20 cellular contexts compared by ENCODE assay signal in genomic region chr4:128363966-128364365, GRCh38.
DNase-seq lines count a peak whose midpoint lies in the region; ATAC-seq and TF ChIP-seq lines count a peak whose summit lies in the region.
"Had no signal": no experiment of that assay in that cellular context is flagged by ENCODE, and none has a peak within 500 bp of the region (broad histone marks: within the 10 kb centered on the region; RNA-seq: fewer than 3 reads in every experiment).

No MANE protein-coding gene starts in this region.

- H3K36me3 ChIP-seq in IMR-90 (ENCODE audit: control insufficient read depth, insufficient read depth, low read length) = no peaks in the 10 kb centered on the region
- H3K36me3 ChIP-seq in heart left ventricle = no peaks in the 10 kb centered on the region

- H2AK9ac ChIP-seq in IMR-90 (replicated peaks; ENCODE audit: low read depth, low read length, poor library complexity) = no peak overlapping the region

- peak overlapping the region; percentile 76 for H2BK120ac ChIP-seq in IMR-90 (ENCODE audit: low read depth, low read length)

- peak overlapping the region; percentile 1 for H2BK5ac ChIP-seq in IMR-90 (ENCODE audit: low read depth, low read length, poor library complexity, severe bottlenecking)

- H3K18ac ChIP-seq in IMR-90 (ENCODE audit: low read depth, low read length) = peak overlapping the region; percentile 60; the same call in 1 of the 2 replicates

- peaks cover 14% of the 10 kb centered on the region for H3K4me1 ChIP-seq in IMR-90 (ENCODE audit: control insufficient read depth, insufficient read depth, low read length)
- peaks cover 0 to 5% (median 0%) of the 10 kb centered on the region in 12 donors for H3K4me1 ChIP-seq in heart left ventricle

- H3K14ac ChIP-seq in IMR-90 (replicated peaks; ENCODE audit: low read depth, low read length) = no peak overlapping the region

- ATAC-seq in IMR-90 (ENCODE audit: low read depth) (no peak), GM21737 (IDR thresholded peaks at IDR 0.05; ENCODE audit: unreplicated experiment) (no peak), heart left ventricle (no peak)
- ATAC-seq: A549 had no signal

- no peak overlapping the region for H3K4me3 ChIP-seq in IMR-90 (ENCODE audit: insufficient read depth, low read depth, low read length)
- H3K4me3 ChIP-seq in heart left ventricle = no peak overlapping the region
- H3K4me3 ChIP-seq: A549, GM23248 had no signal

- H2BK20ac ChIP-seq in IMR-90 (ENCODE audit: low read depth, low read length) = peak overlapping the region; percentile 80; the same call in 1 of the 2 replicates

- BruUV-seq in IMR-90 (replicated peaks; lab: Mats Ljungman, UMichigan) = no TSS peak

- H3K4ac ChIP-seq in IMR-90 (ENCODE audit: low read depth, low read length) = peak overlapping the region; percentile 31; the same call in 1 of the 2 replicates

- WGBS in IMR-90 (ENCODE audit: extremely low coverage in 2 of 2, insufficient read length in 1 of 2), 2 experiments = 98% methylated on average over 6 of the region's 6 CpGs; no CpG with 5 or more reads in 1 of the 2 experiments
- WGBS in heart left ventricle, 4 donors = 94 to 98% (median 95%) methylated on average over 6 of the region's 6 CpGs

- H3K27me3 ChIP-seq in IMR-90 (ENCODE audit: control insufficient read depth, insufficient read depth, low read length) (no peaks in the 10 kb centered on the region), heart left ventricle (no peaks in the 10 kb centered on the region)

- in situ Hi-C loops in IMR-90 (cut with MboI; ENCODE audit: low sequenced_read_pairs) = no loop called here

- H3K9me1 ChIP-seq in IMR-90 (ENCODE audit: insufficient read depth, low read length) = peaks cover 3% of the 10 kb centered on the region; the same call in 1 of the 2 replicates

- H3K23ac ChIP-seq in IMR-90 (ENCODE audit: low read depth, low read length) = no peak overlapping the region

- H3K56ac ChIP-seq in IMR-90 (ENCODE audit: extremely low read depth, insufficient read depth, low read length) = no peak overlapping the region

- peak overlapping the region; percentile 46; the same call in 1 of the 2 replicates for H4K5ac ChIP-seq in IMR-90 (ENCODE audit: low read depth, low read length)

- peak overlapping the region; percentile 70; the same call in 1 of the 2 replicates for H4K91ac ChIP-seq in IMR-90 (ENCODE audit: insufficient read depth, low read depth, low read length)

- no peaks in the 10 kb centered on the region for H3K79me1 ChIP-seq in IMR-90 (ENCODE audit: low read depth in 1 of 2, low read length in 2 of 2)

- H2BK15ac ChIP-seq in IMR-90 (ENCODE audit: low read depth, low read length) = peak overlapping the region; percentile 61; the same call in 2 of the 3 replicates

- no peak for TF ChIP-seq RAD21 in IMR-90 (IDR thresholded peaks at IDR 0.05; ENCODE audit: low read length)

- no peak overlapping the region for H2AFZ ChIP-seq in IMR-90 (replicated peaks; ENCODE audit: low read length, poor library complexity)
- H2AFZ ChIP-seq: GM23248 had no signal

- TF ChIP-seq POLR2A in IMR-90 (IDR thresholded peaks at IDR 0.05; ENCODE audit: low read depth, low read length) = no peak
- TF ChIP-seq POLR2A in heart left ventricle (IDR thresholded peaks at IDR 0.05) = no peak

- CTCF ChIA-PET in IMR-90 (lab: Yijun Ruan, JAX) = no interaction called here

- 0 out of 4 replicates have a peak overlapping the region, but pooled peaks of 1 of the 2 experiments have one; percentile 6 for H4K8ac ChIP-seq in IMR-90 (ENCODE audit: low read depth in 2 of 2, low read length in 2 of 2)

- POLR2A ChIA-PET in IMR-90 (lab: Charles Lee; ENCODE audit: unreplicated experiment) = no interaction called here

- H3K27ac ChIP-seq in IMR-90 (ENCODE audit: insufficient read depth, low read length) = no peak overlapping the region
- no peak overlapping the region for H3K27ac ChIP-seq in heart left ventricle
- H3K27ac ChIP-seq: GM23248 had no signal

- dilution Hi-C loops in IMR-90 (cut with HindIII; ENCODE audit: low sequenced_read_pairs, unreplicated experiment) = no loop called here

- 0 out of 2 replicates have a peak overlapping the region, but pooled peaks have one; percentile 64 for H2AK5ac ChIP-seq in IMR-90 (ENCODE audit: low read depth, low read length)

- H3K4me2 ChIP-seq in IMR-90 (ENCODE audit: low read depth, low read length) = no peak overlapping the region
- H3K4me2 ChIP-seq: A549 had no signal

- H3K9ac ChIP-seq in IMR-90 (ENCODE audit: low read depth, low read length) = no peak overlapping the region
- H3K9ac ChIP-seq: GM23248 had no signal

- intact Hi-C loops in IMR-90 (cut with micrococcal nuclease) (no loop called here), heart left ventricle (cut with DNase I) (no loop called here)

- DNase-seq in IMR-90 (no peak), glomerular visceral epithelial cell (ENCODE audit: extremely low spot score) (peak; percentile 27), renal cortical epithelial cell (ENCODE audit: low read depth) (peak; percentile 74), HuH-7 (ENCODE audit: low spot score) (no peak), cerebellar nuclear complex (lab: John Stamatoyannopoulos, UW) (no peak), heart left ventricle (no peak)
- DNase-seq: 8988T; ACHN; AML-193; C1 segment of cervical spinal cord; Calu3; CD4-positive, alpha-beta memory T cell; COR-L47; DMS79 treated with DMSO at 0.1 percent for 48 hours; GF-D8; GM23248; H7; HCEC 1CT had no signal

- H4K20me1 ChIP-seq in IMR-90 (ENCODE audit: insufficient read depth, low read length) = no peaks in the 10 kb centered on the region

- TF ChIP-seq CTCF in IMR-90 (conservative IDR thresholded peaks at IDR 0.05; ENCODE audit: low read depth, low read length) (no peak), heart left ventricle (IDR thresholded peaks at IDR 0.05) (no peak)

- H3K9me3 ChIP-seq in IMR-90 (ENCODE audit: control insufficient read depth, insufficient read depth, low read length) (no peaks in the 10 kb centered on the region), heart left ventricle (no peaks in the 10 kb centered on the region)

TF ChIP-seq in IMR-90, 13 proteins besides CTCF, POLR2A, EP300 and RAD21:
- TF ChIP-seq RFX5 (IDR thresholded peaks at IDR 0.05; ENCODE audit: low read depth, low read length) = no peak
- TF ChIP-seq BHLHE40 (IDR thresholded peaks at IDR 0.05; ENCODE audit: low read depth, low read length) = no peak

Comparison
In these comparisons a context has a peak if more than half of its experiments do, and no peak if none do; other contexts are left out.
1. DNase-seq: peak in glomerular visceral epithelial cell (single experiment) and renal cortical epithelial cell (single experiment); none in IMR-90 (single experiment), HuH-7 (single experiment), cerebellar nuclear complex (0 of 2) and heart left ventricle (0 of 5).